In the genomic region with DNA sequence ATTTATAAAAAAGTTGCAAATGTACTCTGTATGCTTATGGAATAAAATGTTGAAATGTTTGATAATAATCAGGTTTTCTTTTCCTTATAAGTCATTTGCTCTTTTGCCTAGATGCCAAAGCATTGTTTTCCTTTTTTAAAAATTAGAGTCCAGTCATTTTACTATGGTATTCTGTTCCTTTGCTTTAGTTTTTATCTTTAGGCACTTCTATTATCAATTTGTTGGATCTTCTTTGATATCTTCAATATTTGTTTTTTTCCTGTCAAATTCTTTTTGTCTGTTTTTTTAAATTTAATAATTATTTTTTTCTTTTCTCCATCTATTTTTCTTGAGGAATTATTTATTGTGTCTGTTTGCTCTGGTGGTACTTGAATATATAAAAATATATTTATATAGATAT, we compare ENCODE assay signal across 3 cellular contexts. TPM values are rescaled to one million over a fixed set of nuclear protein-coding genes. Genes with fewer than 3 reads are reported as not detected.
"Had no signal": no experiment of that assay in that cellular context is flagged by ENCODE, and none has a peak within 500 bp of the region (broad histone marks: within the 10 kb centered on the region; RNA-seq: fewer than 3 reads in every experiment).

No MANE protein-coding gene starts in this region.

RNA-seq across cellular contexts. Expression of a gene that starts 28.3 kb away (rescaled TPM):
- total RNA-seq: natural killer cell treated with Interleukin-12 subunit alpha and Interleukin-12 subunit beta and Interleukin-15 and Interleukin-18, amount 100 ng/mL, for 72 hours; neural crest cell; progenitor cell of endocrine pancreas had no signal
